In the genomic region with DNA sequence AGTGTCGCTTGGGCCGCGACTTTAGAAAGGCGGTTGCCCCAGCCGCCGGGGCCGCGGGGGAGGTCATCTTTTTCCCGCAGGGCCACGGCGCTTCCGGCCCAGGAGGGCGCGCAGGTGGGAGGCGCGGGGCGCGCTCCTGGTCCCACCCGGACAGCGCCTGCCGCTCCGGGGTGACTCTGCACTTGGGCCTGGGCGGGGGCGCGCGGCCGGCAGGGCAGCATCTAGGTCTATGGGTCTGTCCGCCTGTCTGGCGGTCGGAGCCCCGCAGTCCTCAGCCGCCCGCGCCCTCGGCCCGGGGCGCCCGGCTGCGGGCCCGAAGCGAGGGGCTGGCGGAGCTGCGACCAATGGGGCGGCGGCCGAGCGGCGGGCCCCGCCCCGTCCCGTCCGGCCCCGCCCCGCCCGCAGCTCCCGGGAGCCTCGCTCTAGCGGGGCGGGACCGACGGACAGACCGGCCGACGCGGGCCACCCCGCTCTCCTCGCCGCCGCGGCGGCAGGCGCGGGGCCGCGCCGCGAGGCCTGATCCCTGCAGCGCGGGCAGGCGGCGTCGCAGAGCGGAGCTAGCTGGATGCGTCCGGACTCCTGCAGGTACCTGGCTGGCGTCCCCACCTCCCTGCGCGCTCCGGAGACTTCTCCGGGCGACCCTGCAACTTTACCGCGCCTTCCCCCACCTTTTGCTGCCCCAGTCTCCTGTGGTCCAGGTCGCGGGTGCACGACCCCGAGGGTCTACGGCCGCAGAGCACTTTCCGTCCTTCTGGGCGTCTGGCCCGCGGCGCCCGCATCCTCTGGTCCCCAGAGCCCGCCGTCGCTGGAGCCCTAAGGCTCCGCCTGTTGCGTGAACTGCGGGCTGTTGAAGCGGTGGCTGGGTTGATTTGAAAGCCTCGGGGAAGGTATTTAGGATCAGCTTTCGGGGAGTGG, we compare ENCODE assay signal across 8 cellular contexts. TPM values are rescaled to one million over a fixed set of nuclear protein-coding genes. Genes with fewer than 3 reads are reported as not detected.
DNase-seq lines count a peak whose midpoint lies in the region; ATAC-seq and TF ChIP-seq lines count a peak whose summit lies in the region.

A gene with protein sequence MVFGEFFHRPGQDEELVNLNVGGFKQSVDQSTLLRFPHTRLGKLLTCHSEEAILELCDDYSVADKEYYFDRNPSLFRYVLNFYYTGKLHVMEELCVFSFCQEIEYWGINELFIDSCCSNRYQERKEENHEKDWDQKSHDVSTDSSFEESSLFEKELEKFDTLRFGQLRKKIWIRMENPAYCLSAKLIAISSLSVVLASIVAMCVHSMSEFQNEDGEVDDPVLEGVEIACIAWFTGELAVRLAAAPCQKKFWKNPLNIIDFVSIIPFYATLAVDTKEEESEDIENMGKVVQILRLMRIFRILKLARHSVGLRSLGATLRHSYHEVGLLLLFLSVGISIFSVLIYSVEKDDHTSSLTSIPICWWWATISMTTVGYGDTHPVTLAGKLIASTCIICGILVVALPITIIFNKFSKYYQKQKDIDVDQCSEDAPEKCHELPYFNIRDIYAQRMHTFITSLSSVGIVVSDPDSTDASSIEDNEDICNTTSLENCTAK (plus strand): TSS at position 446 of the 915 bp plus-strand sequence. CDS start 52,342 bp downstream, outside the sequence.

- CTCF ChIA-PET in activated naive CD4-positive, alpha-beta T cell treated with anti-CD3 and anti-CD28 coated beads for 36 hours (lab: Charles Lee), result no interaction called here

- no peak within 1 kb of the TSS for H3K27ac Mint-ChIP-seq in activated naive CD4-positive, alpha-beta T cell treated with anti-CD3 and anti-CD28 coated beads for 36 hours
- H3K27ac Mint-ChIP-seq in HFFc6 (no peak within 1 kb of the TSS), progenitor cell of endocrine pancreas (peak within 1 kb of the TSS; percentile 81)
- no peak within 1 kb of the TSS for H3K27ac Mint-ChIP-seq in activated T-helper 2 cell treated with anti-CD3 and anti-CD28 coated beads, Interferon-gamma antibody, Interleukin-2, Interleukin-4, amounts not matched to agents 10 μg/mL and 5 μg/mL and 100 μg/mL, durations not matched to agents 14 hours and 24 hours and 36 hours

- no peak for TF ChIP-seq CTCF in HFFc6 (IDR thresholded peaks at IDR 0.05)
- no peak for TF ChIP-seq CTCF in progenitor cell of endocrine pancreas (IDR thresholded peaks at IDR 0.05; ENCODE audit: unreplicated experiment)

- peaks cover 4% of the 10 kb centered on the region for H3K4me1 Mint-ChIP-seq in activated naive CD4-positive, alpha-beta T cell treated with anti-CD3 and anti-CD28 coated beads for 36 hours (ENCODE audit: low read depth)
- H3K4me1 Mint-ChIP-seq in HFFc6 (ENCODE audit: low read depth) (no peaks in the 10 kb centered on the region; the same call in 1 of the 2 replicates), progenitor cell of endocrine pancreas (ENCODE audit: low read depth) (peaks cover 8% of the 10 kb centered on the region)
- peaks cover 3% of the 10 kb centered on the region for H3K4me1 Mint-ChIP-seq in activated T-helper 2 cell treated with anti-CD3 and anti-CD28 coated beads, Interferon-gamma antibody, Interleukin-2, Interleukin-4, amounts not matched to agents 10 μg/mL and 5 μg/mL and 100 μg/mL, durations not matched to agents 14 hours and 24 hours and 36 hours (ENCODE audit: low read depth)

- H3K9me3 Mint-ChIP-seq in activated naive CD4-positive, alpha-beta T cell treated with anti-CD3 and anti-CD28 coated beads for 36 hours, result no peaks in the 10 kb centered on the region
- H3K9me3 Mint-ChIP-seq in HFFc6, result no peaks in the 10 kb centered on the region
- H3K9me3 Mint-ChIP-seq in activated T-helper 2 cell treated with anti-CD3 and anti-CD28 coated beads, Interferon-gamma antibody, Interleukin-2, Interleukin-4, amounts not matched to agents 10 μg/mL and 5 μg/mL and 100 μg/mL, durations not matched to agents 14 hours and 24 hours and 36 hours, result no peaks in the 10 kb centered on the region
- no peaks in the 10 kb centered on the region for H3K9me3 Mint-ChIP-seq in progenitor cell of endocrine pancreas (ENCODE audit: low read depth)

- peak; percentile 95 to 96 for ATAC-seq in left cardiac atrium

- H3K36me3 Mint-ChIP-seq in activated naive CD4-positive, alpha-beta T cell treated with anti-CD3 and anti-CD28 coated beads for 36 hours (ENCODE audit: low read depth), result no peaks in the 10 kb centered on the region
- H3K36me3 Mint-ChIP-seq in HFFc6 (ENCODE audit: low read depth) (no peaks in the 10 kb centered on the region), progenitor cell of endocrine pancreas (ENCODE audit: insufficient read depth) (no peaks in the 10 kb centered on the region)
- H3K36me3 Mint-ChIP-seq in activated T-helper 2 cell treated with anti-CD3 and anti-CD28 coated beads, Interferon-gamma antibody, Interleukin-2, Interleukin-4, amounts not matched to agents 10 μg/mL and 5 μg/mL and 100 μg/mL, durations not matched to agents 14 hours and 24 hours and 36 hours (ENCODE audit: low read depth), result no peaks in the 10 kb centered on the region

- DNase-seq in activated naive CD4-positive, alpha-beta T cell treated with anti-CD3 and anti-CD28 coated beads for 36 hours, result no peak
- no peak for DNase-seq in activated naive CD4-positive, alpha-beta T cell treated with anti-CD3 and anti-CD28 coated beads, Interleukin-2, amount 50 U/mL, for 16 hours
- DNase-seq in HFFc6 (no peak), NCI-H1105 (lab: John Stamatoyannopoulos, UW) (peak; percentile 34), left cardiac atrium (peak; percentile 43), progenitor cell of endocrine pancreas (ENCODE audit: low spot score, unreplicated experiment) (peak; percentile 24), AML-193 (lab: John Stamatoyannopoulos, UW) (no peak)
- DNase-seq in activated T-helper 2 cell treated with anti-CD3 and anti-CD28 coated beads, Interferon-gamma antibody, Interleukin-2, Interleukin-4, amounts not matched to agents 10 μg/mL and 5 μg/mL and 100 μg/mL, durations not matched to agents 14 hours and 24 hours and 36 hours (ENCODE audit: low spot score), result peak; percentile 8

- peak within 1 kb of the TSS; percentile 57 for H3K4me3 Mint-ChIP-seq in activated naive CD4-positive, alpha-beta T cell treated with anti-CD3 and anti-CD28 coated beads for 36 hours
- H3K4me3 Mint-ChIP-seq in HFFc6 (peak within 1 kb of the TSS; percentile 87), progenitor cell of endocrine pancreas (ENCODE audit: low read depth) (peak within 1 kb of the TSS; percentile 83)
- peak within 1 kb of the TSS; percentile 72 for H3K4me3 Mint-ChIP-seq in activated T-helper 2 cell treated with anti-CD3 and anti-CD28 coated beads, Interferon-gamma antibody, Interleukin-2, Interleukin-4, amounts not matched to agents 10 μg/mL and 5 μg/mL and 100 μg/mL, durations not matched to agents 14 hours and 24 hours and 36 hours (ENCODE audit: low read depth)

- H3K27me3 Mint-ChIP-seq in activated naive CD4-positive, alpha-beta T cell treated with anti-CD3 and anti-CD28 coated beads for 36 hours (ENCODE audit: low read depth), result peaks cover 63% of the 10 kb centered on the region
- peaks cover 38% of the 10 kb centered on the region for H3K27me3 Mint-ChIP-seq in HFFc6 (ENCODE audit: insufficient read depth)
- H3K27me3 Mint-ChIP-seq in activated T-helper 2 cell treated with anti-CD3 and anti-CD28 coated beads, Interferon-gamma antibody, Interleukin-2, Interleukin-4, amounts not matched to agents 10 μg/mL and 5 μg/mL and 100 μg/mL, durations not matched to agents 14 hours and 24 hours and 36 hours (ENCODE audit: low read depth), result peaks cover 65% of the 10 kb centered on the region
- H3K27me3 Mint-ChIP-seq in progenitor cell of endocrine pancreas, result peaks cover 46% of the 10 kb centered on the region

- intact Hi-C loops in activated naive CD4-positive, alpha-beta T cell treated with anti-CD3 and anti-CD28 coated beads for 36 hours (cut with micrococcal nuclease), result no loop called here
- intact Hi-C loops in activated T-helper 2 cell treated with anti-CD3 and anti-CD28 coated beads, Interferon-gamma antibody, Interleukin-2, Interleukin-4, amounts not matched to agents 10 μg/mL and 5 μg/mL and 100 μg/mL, durations not matched to agents 14 hours and 24 hours and 36 hours (cut with micrococcal nuclease), result loop anchor here (2.0 to 5.0 kb wide), 2 partner anchors 126 to 336 kb away; a partner anchor contains a TSS
- intact Hi-C loops in left cardiac atrium (cut with DNase I), result no loop called here

RNA-seq across cellular contexts. Expression of the gene that starts here (rescaled TPM):
- total RNA-seq in activated naive CD4-positive, alpha-beta T cell treated with anti-CD3 and anti-CD28 coated beads for 36 hours, result under 1 TPM; 0.14 to 0.22 TPM
- total RNA-seq in HFFc6 (2021; fragmentation: NEBNext Ultra II Directional; extraction: Animal tissue kit (Norgen Biotek cat#: 25700)), result 1 to 10 TPM in 4 of 6 experiments, under 1 TPM in 2; 0.83 to 2.1 (median 1.3) TPM
- 0.16 and 0.48 TPM in 2 replicates for total RNA-seq in activated T-helper 2 cell treated with anti-CD3 and anti-CD28 coated beads, Interferon-gamma antibody, Interleukin-2, Interleukin-4, amounts not matched to agents 10 μg/mL and 5 μg/mL and 100 μg/mL, durations not matched to agents 14 hours and 24 hours and 36 hours
- total RNA-seq in left cardiac atrium (1 to 10 TPM; 2.8 to 3.9 TPM), progenitor cell of endocrine pancreas (7.4 and 8.2 TPM in 2 replicates)

Comparison
In these comparisons a context has a peak if more than half of its experiments do, and no peak if none do; other contexts are left out.
1. Peak in DNase-seq in activated T-helper 2 cell treated with anti-CD3 and anti-CD28 coated beads, Interferon-gamma antibody, Interleukin-2, Interleukin-4, amounts not matched to agents 10 μg/mL and 5 μg/mL and 100 μg/mL, durations not matched to agents 14 hours and 24 hours and 36 hours; RNA of the gene not detected or under 1 TPM.
2. DNase-seq: peak in NCI-H1105 (single experiment), left cardiac atrium (single experiment) and progenitor cell of endocrine pancreas (single experiment); none in activated naive CD4-positive, alpha-beta T cell treated with anti-CD3 and anti-CD28 coated beads for 36 hours (single experiment), activated naive CD4-positive, alpha-beta T cell treated with anti-CD3 and anti-CD28 coated beads, Interleukin-2, amount 50 U/mL, for 16 hours (single experiment), HFFc6 (single experiment) and AML-193 (0 of 2).
3. Peak in every context shown above with its lines, with median percentiles within 50 percentile points of each other: H3K4me3 Mint-ChIP-seq.